Comparison of ENCODE assay signal across 1 cellular context in the genomic region with DNA sequence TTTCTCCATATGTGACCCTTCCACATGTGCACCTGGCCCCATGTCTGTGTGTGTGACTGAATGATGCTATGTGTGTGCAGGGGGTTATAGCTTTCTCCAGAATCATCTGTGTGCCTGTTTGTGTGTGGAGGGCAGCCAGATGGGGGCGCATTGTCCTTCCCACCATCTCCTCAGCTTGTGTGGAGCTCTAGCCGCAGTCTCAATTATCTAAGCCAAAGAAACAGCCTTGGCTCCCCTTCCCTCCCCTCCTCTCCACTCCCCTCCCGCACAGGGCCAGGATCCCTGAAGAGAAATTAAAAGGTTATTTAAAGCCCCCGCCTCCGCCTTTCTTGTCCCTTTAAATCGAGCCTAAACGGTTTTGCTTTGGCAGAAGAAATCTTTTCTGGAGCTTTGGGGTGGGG.
TF ChIP-seq lines count a peak whose summit lies in the region.

No MANE protein-coding gene starts in this region.

TF ChIP-seq in K562, 482 proteins besides CTCF, POLR2A, EP300 and RAD21 (continued from another document and continues in another):
- TF ChIP-seq, protein P1, sequence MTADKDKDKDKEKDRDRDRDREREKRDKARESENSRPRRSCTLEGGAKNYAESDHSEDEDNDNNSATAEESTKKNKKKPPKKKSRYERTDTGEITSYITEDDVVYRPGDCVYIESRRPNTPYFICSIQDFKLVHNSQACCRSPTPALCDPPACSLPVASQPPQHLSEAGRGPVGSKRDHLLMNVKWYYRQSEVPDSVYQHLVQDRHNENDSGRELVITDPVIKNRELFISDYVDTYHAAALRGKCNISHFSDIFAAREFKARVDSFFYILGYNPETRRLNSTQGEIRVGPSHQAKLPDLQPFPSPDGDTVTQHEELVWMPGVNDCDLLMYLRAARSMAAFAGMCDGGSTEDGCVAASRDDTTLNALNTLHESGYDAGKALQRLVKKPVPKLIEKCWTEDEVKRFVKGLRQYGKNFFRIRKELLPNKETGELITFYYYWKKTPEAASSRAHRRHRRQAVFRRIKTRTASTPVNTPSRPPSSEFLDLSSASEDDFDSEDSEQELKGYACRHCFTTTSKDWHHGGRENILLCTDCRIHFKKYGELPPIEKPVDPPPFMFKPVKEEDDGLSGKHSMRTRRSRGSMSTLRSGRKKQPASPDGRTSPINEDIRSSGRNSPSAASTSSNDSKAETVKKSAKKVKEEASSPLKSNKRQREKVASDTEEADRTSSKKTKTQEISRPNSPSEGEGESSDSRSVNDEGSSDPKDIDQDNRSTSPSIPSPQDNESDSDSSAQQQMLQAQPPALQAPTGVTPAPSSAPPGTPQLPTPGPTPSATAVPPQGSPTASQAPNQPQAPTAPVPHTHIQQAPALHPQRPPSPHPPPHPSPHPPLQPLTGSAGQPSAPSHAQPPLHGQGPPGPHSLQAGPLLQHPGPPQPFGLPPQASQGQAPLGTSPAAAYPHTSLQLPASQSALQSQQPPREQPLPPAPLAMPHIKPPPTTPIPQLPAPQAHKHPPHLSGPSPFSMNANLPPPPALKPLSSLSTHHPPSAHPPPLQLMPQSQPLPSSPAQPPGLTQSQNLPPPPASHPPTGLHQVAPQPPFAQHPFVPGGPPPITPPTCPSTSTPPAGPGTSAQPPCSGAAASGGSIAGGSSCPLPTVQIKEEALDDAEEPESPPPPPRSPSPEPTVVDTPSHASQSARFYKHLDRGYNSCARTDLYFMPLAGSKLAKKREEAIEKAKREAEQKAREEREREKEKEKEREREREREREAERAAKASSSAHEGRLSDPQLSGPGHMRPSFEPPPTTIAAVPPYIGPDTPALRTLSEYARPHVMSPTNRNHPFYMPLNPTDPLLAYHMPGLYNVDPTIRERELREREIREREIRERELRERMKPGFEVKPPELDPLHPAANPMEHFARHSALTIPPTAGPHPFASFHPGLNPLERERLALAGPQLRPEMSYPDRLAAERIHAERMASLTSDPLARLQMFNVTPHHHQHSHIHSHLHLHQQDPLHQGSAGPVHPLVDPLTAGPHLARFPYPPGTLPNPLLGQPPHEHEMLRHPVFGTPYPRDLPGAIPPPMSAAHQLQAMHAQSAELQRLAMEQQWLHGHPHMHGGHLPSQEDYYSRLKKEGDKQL (CRISPR knock-in tag; IDR thresholded peaks at IDR 0.05; ENCODE audit: borderline replicate concordance): no peak
- peak; percentile 80; the same call in 1 of the 2 replicates for TF ChIP-seq HDGF (IDR thresholded peaks at IDR 0.05)
- TF ChIP-seq CTBP1 (IDR thresholded peaks at IDR 0.05; ENCODE audit: borderline replicate concordance): peak; percentile 39; the same call in 1 of the 2 replicates
- TF ChIP-seq ZBTB17 (CRISPR knock-in tag; IDR thresholded peaks at IDR 0.05): no peak
- TF ChIP-seq CHD4 (IDR thresholded peaks at IDR 0.05; ENCODE audit: insufficient read depth, insufficient replicate concordance, low read depth, low read length, poor library complexity, severe bottlenecking): no peak
- TF ChIP-seq, protein P2, sequence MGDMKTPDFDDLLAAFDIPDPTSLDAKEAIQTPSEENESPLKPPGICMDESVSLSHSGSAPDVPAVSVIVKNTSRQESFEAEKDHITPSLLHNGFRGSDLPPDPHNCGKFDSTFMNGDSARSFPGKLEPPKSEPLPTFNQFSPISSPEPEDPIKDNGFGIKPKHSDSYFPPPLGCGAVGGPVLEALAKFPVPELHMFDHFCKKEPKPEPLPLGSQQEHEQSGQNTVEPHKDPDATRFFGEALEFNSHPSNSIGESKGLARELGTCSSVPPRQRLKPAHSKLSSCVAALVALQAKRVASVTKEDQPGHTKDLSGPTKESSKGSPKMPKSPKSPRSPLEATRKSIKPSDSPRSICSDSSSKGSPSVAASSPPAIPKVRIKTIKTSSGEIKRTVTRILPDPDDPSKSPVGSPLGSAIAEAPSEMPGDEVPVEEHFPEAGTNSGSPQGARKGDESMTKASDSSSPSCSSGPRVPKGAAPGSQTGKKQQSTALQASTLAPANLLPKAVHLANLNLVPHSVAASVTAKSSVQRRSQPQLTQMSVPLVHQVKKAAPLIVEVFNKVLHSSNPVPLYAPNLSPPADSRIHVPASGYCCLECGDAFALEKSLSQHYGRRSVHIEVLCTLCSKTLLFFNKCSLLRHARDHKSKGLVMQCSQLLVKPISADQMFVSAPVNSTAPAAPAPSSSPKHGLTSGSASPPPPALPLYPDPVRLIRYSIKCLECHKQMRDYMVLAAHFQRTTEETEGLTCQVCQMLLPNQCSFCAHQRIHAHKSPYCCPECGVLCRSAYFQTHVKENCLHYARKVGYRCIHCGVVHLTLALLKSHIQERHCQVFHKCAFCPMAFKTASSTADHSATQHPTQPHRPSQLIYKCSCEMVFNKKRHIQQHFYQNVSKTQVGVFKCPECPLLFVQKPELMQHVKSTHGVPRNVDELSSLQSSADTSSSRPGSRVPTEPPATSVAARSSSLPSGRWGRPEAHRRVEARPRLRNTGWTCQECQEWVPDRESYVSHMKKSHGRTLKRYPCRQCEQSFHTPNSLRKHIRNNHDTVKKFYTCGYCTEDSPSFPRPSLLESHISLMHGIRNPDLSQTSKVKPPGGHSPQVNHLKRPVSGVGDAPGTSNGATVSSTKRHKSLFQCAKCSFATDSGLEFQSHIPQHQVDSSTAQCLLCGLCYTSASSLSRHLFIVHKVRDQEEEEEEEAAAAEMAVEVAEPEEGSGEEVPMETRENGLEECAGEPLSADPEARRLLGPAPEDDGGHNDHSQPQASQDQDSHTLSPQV (IDR thresholded peaks at IDR 0.05): peak; percentile 57; the same call in 1 of the 2 replicates
- no peak for TF ChIP-seq ZNF644 (tag; IDR thresholded peaks at IDR 0.05; ENCODE audit: low read depth)
- no peak for TF ChIP-seq SRSF3 (IDR thresholded peaks at IDR 0.05; ENCODE audit: insufficient read depth, low read length)
- TF ChIP-seq, protein P3, sequence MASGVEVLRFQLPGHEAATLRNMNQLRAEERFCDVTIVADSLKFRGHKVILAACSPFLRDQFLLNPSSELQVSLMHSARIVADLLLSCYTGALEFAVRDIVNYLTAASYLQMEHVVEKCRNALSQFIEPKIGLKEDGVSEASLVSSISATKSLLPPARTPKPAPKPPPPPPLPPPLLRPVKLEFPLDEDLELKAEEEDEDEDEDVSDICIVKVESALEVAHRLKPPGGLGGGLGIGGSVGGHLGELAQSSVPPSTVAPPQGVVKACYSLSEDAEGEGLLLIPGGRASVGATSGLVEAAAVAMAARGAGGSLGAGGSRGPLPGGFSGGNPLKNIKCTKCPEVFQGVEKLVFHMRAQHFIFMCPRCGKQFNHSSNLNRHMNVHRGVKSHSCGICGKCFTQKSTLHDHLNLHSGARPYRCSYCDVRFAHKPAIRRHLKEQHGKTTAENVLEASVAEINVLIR (CRISPR knock-in tag; IDR thresholded peaks at IDR 0.05): no peak
- no peak for TF ChIP-seq KAT7 (CRISPR knock-in tag; IDR thresholded peaks at IDR 0.05; ENCODE audit: borderline replicate concordance)
- TF ChIP-seq CREB5 (CRISPR knock-in tag; IDR thresholded peaks at IDR 0.05): no peak
- TF ChIP-seq NFYB (IDR thresholded peaks at IDR 0.05; ENCODE audit: extremely low read depth, insufficient read length): no peak
- TF ChIP-seq CBFB (CRISPR knock-in tag; IDR thresholded peaks at IDR 0.05): no peak
- TF ChIP-seq GTF2E2 (tag; IDR thresholded peaks at IDR 0.05): no peak
- TF ChIP-seq HOMEZ (CRISPR knock-in tag; IDR thresholded peaks at IDR 0.05): no peak
- TF ChIP-seq RB1 (IDR thresholded peaks at IDR 0.05; ENCODE audit: low read depth): 0 out of 2 replicates have a peak, but pooled peaks have one; percentile 22
- TF ChIP-seq TEAD1 (CRISPR knock-in tag; IDR thresholded peaks at IDR 0.05): no peak
- TF ChIP-seq ATF6 (CRISPR knock-in tag; IDR thresholded peaks at IDR 0.05): no peak
- TF ChIP-seq, protein P4, sequence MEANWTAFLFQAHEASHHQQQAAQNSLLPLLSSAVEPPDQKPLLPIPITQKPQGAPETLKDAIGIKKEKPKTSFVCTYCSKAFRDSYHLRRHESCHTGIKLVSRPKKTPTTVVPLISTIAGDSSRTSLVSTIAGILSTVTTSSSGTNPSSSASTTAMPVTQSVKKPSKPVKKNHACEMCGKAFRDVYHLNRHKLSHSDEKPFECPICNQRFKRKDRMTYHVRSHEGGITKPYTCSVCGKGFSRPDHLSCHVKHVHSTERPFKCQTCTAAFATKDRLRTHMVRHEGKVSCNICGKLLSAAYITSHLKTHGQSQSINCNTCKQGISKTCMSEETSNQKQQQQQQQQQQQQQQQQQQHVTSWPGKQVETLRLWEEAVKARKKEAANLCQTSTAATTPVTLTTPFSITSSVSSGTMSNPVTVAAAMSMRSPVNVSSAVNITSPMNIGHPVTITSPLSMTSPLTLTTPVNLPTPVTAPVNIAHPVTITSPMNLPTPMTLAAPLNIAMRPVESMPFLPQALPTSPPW (CRISPR knock-in tag; IDR thresholded peaks at IDR 0.05): no peak; the same call in 1 of the 2 replicates
- no peak for TF ChIP-seq TBL1XR1 (IDR thresholded peaks at IDR 0.05; ENCODE audit: low read length in 2 of 2)
- no peak for TF ChIP-seq RBM14 (IDR thresholded peaks at IDR 0.05; ENCODE audit: borderline replicate concordance, insufficient read depth, low read depth, low read length)
- no peak for TF ChIP-seq PRMT5 (CRISPR knock-in tag; IDR thresholded peaks at IDR 0.05)
- no peak for TF ChIP-seq GABPB2 (CRISPR knock-in tag; conservative IDR thresholded peaks at IDR 0.05)
- TF ChIP-seq, protein P5, sequence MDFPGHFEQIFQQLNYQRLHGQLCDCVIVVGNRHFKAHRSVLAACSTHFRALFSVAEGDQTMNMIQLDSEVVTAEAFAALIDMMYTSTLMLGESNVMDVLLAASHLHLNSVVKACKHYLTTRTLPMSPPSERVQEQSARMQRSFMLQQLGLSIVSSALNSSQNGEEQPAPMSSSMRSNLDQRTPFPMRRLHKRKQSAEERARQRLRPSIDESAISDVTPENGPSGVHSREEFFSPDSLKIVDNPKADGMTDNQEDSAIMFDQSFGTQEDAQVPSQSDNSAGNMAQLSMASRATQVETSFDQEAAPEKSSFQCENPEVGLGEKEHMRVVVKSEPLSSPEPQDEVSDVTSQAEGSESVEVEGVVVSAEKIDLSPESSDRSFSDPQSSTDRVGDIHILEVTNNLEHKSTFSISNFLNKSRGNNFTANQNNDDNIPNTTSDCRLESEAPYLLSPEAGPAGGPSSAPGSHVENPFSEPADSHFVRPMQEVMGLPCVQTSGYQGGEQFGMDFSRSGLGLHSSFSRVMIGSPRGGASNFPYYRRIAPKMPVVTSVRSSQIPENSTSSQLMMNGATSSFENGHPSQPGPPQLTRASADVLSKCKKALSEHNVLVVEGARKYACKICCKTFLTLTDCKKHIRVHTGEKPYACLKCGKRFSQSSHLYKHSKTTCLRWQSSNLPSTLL (IDR thresholded peaks at IDR 0.05): no peak
- TF ChIP-seq CBX1 (IDR thresholded peaks at IDR 0.05; ENCODE audit: low read depth): no peak
- no peak for TF ChIP-seq PTBP1 (IDR thresholded peaks at IDR 0.05; ENCODE audit: low read depth, low read length)
- no peak for TF ChIP-seq FOXJ2 (tag; IDR thresholded peaks at IDR 0.05)
- 0 out of 3 replicates have a peak, but pooled peaks of 1 of the 2 experiments have one; percentile 25 for TF ChIP-seq CBX3 (IDR thresholded peaks at IDR 0.05; ENCODE audit: borderline replicate concordance in 1 of 2, low read length in 2 of 2)
- TF ChIP-seq, protein P6, sequence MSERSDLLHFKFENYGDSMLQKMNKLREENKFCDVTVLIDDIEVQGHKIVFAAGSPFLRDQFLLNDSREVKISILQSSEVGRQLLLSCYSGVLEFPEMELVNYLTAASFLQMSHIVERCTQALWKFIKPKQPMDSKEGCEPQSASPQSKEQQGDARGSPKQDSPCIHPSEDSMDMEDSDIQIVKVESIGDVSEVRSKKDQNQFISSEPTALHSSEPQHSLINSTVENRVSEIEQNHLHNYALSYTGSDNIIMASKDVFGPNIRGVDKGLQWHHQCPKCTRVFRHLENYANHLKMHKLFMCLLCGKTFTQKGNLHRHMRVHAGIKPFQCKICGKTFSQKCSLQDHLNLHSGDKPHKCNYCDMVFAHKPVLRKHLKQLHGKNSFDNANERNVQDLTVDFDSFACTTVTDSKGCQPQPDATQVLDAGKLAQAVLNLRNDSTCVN (CRISPR knock-in tag; IDR thresholded peaks at IDR 0.05): no peak
- peak; percentile 43; the same call in 1 of the 2 replicates for TF ChIP-seq JUND (IDR thresholded peaks at IDR 0.05; ENCODE audit: borderline replicate concordance, low read depth, low read length)
- no peak; the same call in 2 of the 3 replicates for TF ChIP-seq JUND (tag; IDR thresholded peaks at IDR 0.05; ENCODE audit: borderline replicate concordance, low read depth, low read length)
- peak; percentile 28; the same call in 1 of the 2 replicates for TF ChIP-seq NBN (IDR thresholded peaks at IDR 0.05; ENCODE audit: low read depth)
- no peak for TF ChIP-seq U2AF1 (optimal IDR thresholded peaks at IDR 0.05; ENCODE audit: low read depth, low read length)
- no peak for TF ChIP-seq SIN3B (IDR thresholded peaks at IDR 0.05; ENCODE audit: low read depth)
